ENCODE assay signal across 1 cellular context in genomic region chr1:210291786-210292275, GRCh38.
TF ChIP-seq lines count a peak whose summit lies in the region.

No MANE protein-coding gene starts in this region.

TF ChIP-seq in SK-N-SH, 30 proteins besides CTCF, POLR2A, EP300 and RAD21 (continued from another document):
- TF ChIP-seq, protein P1, sequence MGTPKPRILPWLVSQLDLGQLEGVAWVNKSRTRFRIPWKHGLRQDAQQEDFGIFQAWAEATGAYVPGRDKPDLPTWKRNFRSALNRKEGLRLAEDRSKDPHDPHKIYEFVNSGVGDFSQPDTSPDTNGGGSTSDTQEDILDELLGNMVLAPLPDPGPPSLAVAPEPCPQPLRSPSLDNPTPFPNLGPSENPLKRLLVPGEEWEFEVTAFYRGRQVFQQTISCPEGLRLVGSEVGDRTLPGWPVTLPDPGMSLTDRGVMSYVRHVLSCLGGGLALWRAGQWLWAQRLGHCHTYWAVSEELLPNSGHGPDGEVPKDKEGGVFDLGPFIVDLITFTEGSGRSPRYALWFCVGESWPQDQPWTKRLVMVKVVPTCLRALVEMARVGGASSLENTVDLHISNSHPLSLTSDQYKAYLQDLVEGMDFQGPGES (IDR thresholded peaks at IDR 0.05; ENCODE audit: low read depth, low read length), result no peak
- no peak; the same call in 1 of the 2 replicates for TF ChIP-seq FOSL2 (IDR thresholded peaks at IDR 0.05; ENCODE audit: borderline replicate concordance, low read depth)
- no peak for TF ChIP-seq GABPA (IDR thresholded peaks at IDR 0.05; ENCODE audit: low read depth)
- no peak; the same call in 1 of the 2 replicates for TF ChIP-seq MXI1 (IDR thresholded peaks at IDR 0.05; ENCODE audit: low read depth, low read length)
- 0 out of 2 replicates have a peak, but pooled peaks have one; percentile 55 for TF ChIP-seq FOXM1 (IDR thresholded peaks at IDR 0.05; ENCODE audit: low read depth)
- TF ChIP-seq RFX5 (IDR thresholded peaks at IDR 0.05; ENCODE audit: low read length), result no peak
- no peak for TF ChIP-seq USF2 (IDR thresholded peaks at IDR 0.05; ENCODE audit: borderline replicate concordance, low read depth, low read length)
- no peak for TF ChIP-seq ZBTB33 (IDR thresholded peaks at IDR 0.05; ENCODE audit: borderline replicate concordance, low read depth)
- TF ChIP-seq ELF1 (IDR thresholded peaks at IDR 0.05), result no peak
- no peak for TF ChIP-seq YY1 (IDR thresholded peaks at IDR 0.05; ENCODE audit: low read depth)
- TF ChIP-seq TAF1 (IDR thresholded peaks at IDR 0.05; ENCODE audit: borderline replicate concordance, low read depth, low read length), result no peak
- peak; percentile 32; the same call in 1 of the 2 replicates for TF ChIP-seq JUND (IDR thresholded peaks at IDR 0.05)
- TF ChIP-seq CHD2 (IDR thresholded peaks at IDR 0.05; ENCODE audit: low read length, partially characterized antibody), result peak; percentile 88
- peak; percentile 96 for TF ChIP-seq RCOR1 (IDR thresholded peaks at IDR 0.05; ENCODE audit: low read length)
- TF ChIP-seq SIN3A (IDR thresholded peaks at IDR 0.05; ENCODE audit: borderline replicate concordance, low read depth, low read length), result no peak
- no peak for TF ChIP-seq EZH2phosphoT487 (IDR thresholded peaks at IDR 0.05; ENCODE audit: borderline replicate concordance, low read depth)
- no peak for TF ChIP-seq RXRA (IDR thresholded peaks at IDR 0.05; ENCODE audit: borderline replicate concordance, low read depth)
- TF ChIP-seq, protein P2, sequence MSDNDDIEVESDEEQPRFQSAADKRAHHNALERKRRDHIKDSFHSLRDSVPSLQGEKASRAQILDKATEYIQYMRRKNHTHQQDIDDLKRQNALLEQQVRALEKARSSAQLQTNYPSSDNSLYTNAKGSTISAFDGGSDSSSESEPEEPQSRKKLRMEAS (IDR thresholded peaks at IDR 0.05; ENCODE audit: low read depth), result peak; percentile 20; the same call in 1 of the 2 replicates
- peak; percentile 62 for TF ChIP-seq NFIC (IDR thresholded peaks at IDR 0.05; ENCODE audit: borderline replicate concordance)
- peak; percentile 91; the same call in 1 of the 2 replicates for TF ChIP-seq MEF2A (IDR thresholded peaks at IDR 0.05; ENCODE audit: borderline replicate concordance, low read depth)
TF ChIP-seq in SK-N-SH: peak in this region for 13.
